Comparison of ENCODE assay signal across 1 cellular context in the genomic region with DNA sequence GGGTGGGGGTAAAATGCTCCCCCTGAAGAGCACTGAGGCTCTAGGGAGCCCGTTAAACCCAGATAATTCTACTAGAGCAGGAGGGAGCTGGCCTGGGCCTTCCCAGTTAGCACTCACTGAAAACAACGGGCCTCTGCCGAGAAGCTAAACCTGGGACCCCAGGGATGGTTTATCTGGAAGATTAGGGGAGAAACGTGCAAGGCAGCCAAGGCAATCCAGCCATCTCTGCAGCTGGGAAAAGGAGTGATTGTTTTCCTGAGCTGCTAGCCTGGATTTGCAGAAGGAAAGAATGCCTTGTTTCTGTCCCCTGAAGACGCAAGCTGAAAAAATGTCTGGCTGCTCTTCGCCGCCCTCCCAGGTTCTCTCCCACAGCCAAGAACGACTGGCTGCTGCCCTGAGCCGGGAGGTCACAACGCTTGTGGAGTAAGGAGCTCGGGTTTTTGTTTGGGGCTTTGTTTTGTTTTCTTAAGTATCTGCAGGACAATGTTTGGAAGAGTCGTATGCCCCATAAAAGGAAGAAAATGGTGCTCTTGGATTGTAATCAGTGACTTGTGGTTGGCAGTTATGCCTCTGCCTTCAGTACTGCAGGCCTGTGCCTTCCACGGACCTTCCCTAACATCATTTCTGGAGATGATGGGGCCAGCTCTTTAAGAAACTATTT.
TF ChIP-seq lines count a peak whose summit lies in the region.

No MANE protein-coding gene starts in this region.

TF ChIP-seq in GM23338, 12 proteins besides CTCF, POLR2A, EP300 and RAD21 (continued from another document):
- TF ChIP-seq, protein P1, sequence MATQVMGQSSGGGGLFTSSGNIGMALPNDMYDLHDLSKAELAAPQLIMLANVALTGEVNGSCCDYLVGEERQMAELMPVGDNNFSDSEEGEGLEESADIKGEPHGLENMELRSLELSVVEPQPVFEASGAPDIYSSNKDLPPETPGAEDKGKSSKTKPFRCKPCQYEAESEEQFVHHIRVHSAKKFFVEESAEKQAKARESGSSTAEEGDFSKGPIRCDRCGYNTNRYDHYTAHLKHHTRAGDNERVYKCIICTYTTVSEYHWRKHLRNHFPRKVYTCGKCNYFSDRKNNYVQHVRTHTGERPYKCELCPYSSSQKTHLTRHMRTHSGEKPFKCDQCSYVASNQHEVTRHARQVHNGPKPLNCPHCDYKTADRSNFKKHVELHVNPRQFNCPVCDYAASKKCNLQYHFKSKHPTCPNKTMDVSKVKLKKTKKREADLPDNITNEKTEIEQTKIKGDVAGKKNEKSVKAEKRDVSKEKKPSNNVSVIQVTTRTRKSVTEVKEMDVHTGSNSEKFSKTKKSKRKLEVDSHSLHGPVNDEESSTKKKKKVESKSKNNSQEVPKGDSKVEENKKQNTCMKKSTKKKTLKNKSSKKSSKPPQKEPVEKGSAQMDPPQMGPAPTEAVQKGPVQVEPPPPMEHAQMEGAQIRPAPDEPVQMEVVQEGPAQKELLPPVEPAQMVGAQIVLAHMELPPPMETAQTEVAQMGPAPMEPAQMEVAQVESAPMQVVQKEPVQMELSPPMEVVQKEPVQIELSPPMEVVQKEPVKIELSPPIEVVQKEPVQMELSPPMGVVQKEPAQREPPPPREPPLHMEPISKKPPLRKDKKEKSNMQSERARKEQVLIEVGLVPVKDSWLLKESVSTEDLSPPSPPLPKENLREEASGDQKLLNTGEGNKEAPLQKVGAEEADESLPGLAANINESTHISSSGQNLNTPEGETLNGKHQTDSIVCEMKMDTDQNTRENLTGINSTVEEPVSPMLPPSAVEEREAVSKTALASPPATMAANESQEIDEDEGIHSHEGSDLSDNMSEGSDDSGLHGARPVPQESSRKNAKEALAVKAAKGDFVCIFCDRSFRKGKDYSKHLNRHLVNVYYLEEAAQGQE (IDR thresholded peaks at IDR 0.05; ENCODE audit: unreplicated experiment), result no peak
- TF ChIP-seq, protein P2, sequence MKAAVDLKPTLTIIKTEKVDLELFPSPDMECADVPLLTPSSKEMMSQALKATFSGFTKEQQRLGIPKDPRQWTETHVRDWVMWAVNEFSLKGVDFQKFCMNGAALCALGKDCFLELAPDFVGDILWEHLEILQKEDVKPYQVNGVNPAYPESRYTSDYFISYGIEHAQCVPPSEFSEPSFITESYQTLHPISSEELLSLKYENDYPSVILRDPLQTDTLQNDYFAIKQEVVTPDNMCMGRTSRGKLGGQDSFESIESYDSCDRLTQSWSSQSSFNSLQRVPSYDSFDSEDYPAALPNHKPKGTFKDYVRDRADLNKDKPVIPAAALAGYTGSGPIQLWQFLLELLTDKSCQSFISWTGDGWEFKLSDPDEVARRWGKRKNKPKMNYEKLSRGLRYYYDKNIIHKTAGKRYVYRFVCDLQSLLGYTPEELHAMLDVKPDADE (IDR thresholded peaks at IDR 0.05), result no peak
- TF ChIP-seq JUNB (IDR thresholded peaks at IDR 0.05; ENCODE audit: unreplicated experiment) (no peak), NANOG (IDR thresholded peaks at IDR 0.05; ENCODE audit: borderline replicate concordance) (no peak), ZNF331 (CRISPR knock-in tag; IDR thresholded peaks at IDR 0.05; ENCODE audit: low read depth) (no peak)
TF ChIP-seq in GM23338: peak in this region for 0.
